ENCODE assay signal across 7 cellular contexts in the genomic region with DNA sequence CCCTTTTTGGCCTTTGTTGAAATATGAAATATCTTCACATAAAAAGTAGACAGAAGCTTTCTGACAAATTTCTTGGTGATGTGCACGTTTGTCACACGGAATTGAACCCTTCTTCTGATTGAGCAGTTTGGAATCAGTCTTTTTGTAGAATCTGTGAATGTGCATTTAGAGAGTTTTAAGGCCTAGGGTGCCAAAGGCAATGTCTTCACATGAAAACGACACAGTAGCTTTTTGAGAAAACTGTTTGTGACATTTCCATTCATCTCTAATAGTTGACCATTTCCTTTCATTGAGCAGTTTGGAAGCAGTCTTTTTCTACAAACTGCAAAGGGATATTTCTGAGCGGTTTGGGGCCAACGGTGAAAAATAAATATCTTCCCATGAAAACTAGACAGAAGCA.
DNase-seq lines count a peak whose midpoint lies in the region; ATAC-seq, FAIRE-seq and TF ChIP-seq lines count a peak whose summit lies in the region.
"Not testable (repeated sequence)": the region's sequence is repeated elsewhere in the genome, so short reads cannot be mapped to it uniquely, and the experiment has no call there.

No MANE protein-coding gene starts in this region.

- intact Hi-C loops in esophagus muscularis mucosa (cut with DNase I), result not testable (repeated sequence)

- in situ Hi-C loops in ACHN (cut with HindIII; ENCODE audit: low pct_ligation_motif_present, low pct_unique_long_range_greater_than_20kb, low sequenced_read_pairs), result not testable (repeated sequence)

- H3K4me2 ChIP-seq in mesendoderm (ENCODE audit: low read length), result not testable (repeated sequence)

- not testable (repeated sequence) for H3K4me3 ChIP-seq in bronchial epithelial cell (ENCODE audit: low read depth, low read length); right atrium auricular region; thoracic aorta
- H3K4me3 ChIP-seq in esophagus muscularis mucosa, result peak overlapping the region in 1 of 4 donors; percentile 0
- peak overlapping the region; percentile 35 for H3K4me3 ChIP-seq in mesendoderm (ENCODE audit: low read length)

- not testable (repeated sequence) for H3K79me1 ChIP-seq in mesendoderm (ENCODE audit: low read length)

- not testable (repeated sequence) for H3K23ac ChIP-seq in mesendoderm (ENCODE audit: low read length)

- not testable (repeated sequence) for H3K4me1 ChIP-seq in esophagus muscularis mucosa; right atrium auricular region; mesendoderm (ENCODE audit: control insufficient read depth, low read depth, low read length); thoracic aorta (ENCODE audit: control insufficient read depth in 1 of 2, low read depth in 2 of 2)

- not testable (repeated sequence) for H3K36me3 ChIP-seq in bronchial epithelial cell (ENCODE audit: control insufficient read depth, insufficient read depth, low read length); esophagus muscularis mucosa; right atrium auricular region; mesendoderm (ENCODE audit: control insufficient read depth, insufficient read depth, low read length); thoracic aorta

- WGBS in esophagus muscularis mucosa, result 51% methylated on average over 4 of the region's 5 CpGs
- no CpG with 5 or more reads among the region's 5 CpGs for WGBS in mesendoderm (ENCODE audit: extremely low coverage, insufficient coverage, low lambda C conversion rate)

- H3K79me2 ChIP-seq in mesendoderm (ENCODE audit: control insufficient read depth, insufficient read depth, low read length), result not testable (repeated sequence)

- H2BK5ac ChIP-seq in mesendoderm (ENCODE audit: low read length), result not testable (repeated sequence)

- H2BK120ac ChIP-seq in mesendoderm (ENCODE audit: low read depth, low read length), result not testable (repeated sequence)

- H4K8ac ChIP-seq in mesendoderm (ENCODE audit: low read depth, low read length), result not testable (repeated sequence)

- not testable (repeated sequence) for H2BK15ac ChIP-seq in mesendoderm (replicated peaks; ENCODE audit: low read depth)

- not testable (repeated sequence) for H4K5ac ChIP-seq in mesendoderm (ENCODE audit: low read length)

- H3K4ac ChIP-seq in mesendoderm (ENCODE audit: low read depth, low read length), result not testable (repeated sequence)

- H3K9me3 ChIP-seq in esophagus muscularis mucosa (peaks cover 0 to 45% (median 37%) of the 10 kb centered on the region in 4 donors), right atrium auricular region (peaks cover 0 to 29% of the 10 kb centered on the region in 2 donors), thoracic aorta (peaks cover 33% of the 10 kb centered on the region)

- not testable (repeated sequence) for H3K9ac ChIP-seq in mesendoderm (ENCODE audit: low read length)

- H3K27ac ChIP-seq in esophagus muscularis mucosa (replicated peaks in 1 of 4); right atrium auricular region; mesendoderm (ENCODE audit: low read depth, low read length); thoracic aorta: not testable (repeated sequence)

- not testable (repeated sequence) for H2AK5ac ChIP-seq in mesendoderm (ENCODE audit: low read length)

- FAIRE-seq in bronchial epithelial cell (lab: Jason Lieb, UNC), result not testable (repeated sequence)

- not testable (repeated sequence) for H3K56ac ChIP-seq in mesendoderm (ENCODE audit: low read length)

- DNase-seq in ACHN (peak; percentile 8), H4 (ENCODE audit: low spot score) (peak; percentile 14), bronchial epithelial cell (ENCODE audit: low read depth) (peak; percentile 10), esophagus muscularis mucosa (ENCODE audit: extremely low spot score) (peak; percentile 83), right atrium auricular region (ENCODE audit: low spot score) (peak; percentile 58), thoracic aorta (ENCODE audit: low spot score) (peak; percentile 3)
- not testable (repeated sequence) for DNase-seq in mesendoderm

- H3K18ac ChIP-seq in mesendoderm (ENCODE audit: low read length), result not testable (repeated sequence)

- not testable (repeated sequence) for TF ChIP-seq EP300 in esophagus muscularis mucosa (IDR thresholded peaks at IDR 0.05)

- ATAC-seq in thoracic aorta (ENCODE audit: insufficient number of reproducible peaks, low FRiP score, low read depth), result not testable (repeated sequence)

- TF ChIP-seq POLR2A in esophagus muscularis mucosa (IDR thresholded peaks at IDR 0.05; ENCODE audit: low read depth), result not testable (repeated sequence)

- not testable (repeated sequence) for H3K27me3 ChIP-seq in bronchial epithelial cell (ENCODE audit: control insufficient read depth, insufficient read depth, low read length); esophagus muscularis mucosa; right atrium auricular region; mesendoderm (ENCODE audit: insufficient read depth, low read length, poor library complexity); thoracic aorta (replicated peaks; ENCODE audit: insufficient read depth)

- TF ChIP-seq CTCF in bronchial epithelial cell (IDR thresholded peaks at IDR 0.05; ENCODE audit: insufficient read depth, low read length, severe bottlenecking); esophagus muscularis mucosa (IDR thresholded peaks at IDR 0.05); right atrium auricular region (IDR thresholded peaks at IDR 0.05); thoracic aorta (IDR thresholded peaks at IDR 0.05): not testable (repeated sequence)
